16 cellular contexts compared by ENCODE assay signal in genomic region chr2:220279372-220279771, GRCh38.
DNase-seq lines count a peak whose midpoint lies in the region; ATAC-seq and TF ChIP-seq lines count a peak whose summit lies in the region.
"Had no signal": no experiment of that assay in that cellular context is flagged by ENCODE, and none has a peak within 500 bp of the region (broad histone marks: within the 10 kb centered on the region; RNA-seq: fewer than 3 reads in every experiment).

No MANE protein-coding gene starts in this region.

- peak overlapping the region; percentile 62 for H3K4ac ChIP-seq in IMR-90 (ENCODE audit: low read depth, low read length)

- H4K5ac ChIP-seq in IMR-90 (ENCODE audit: low read depth, low read length), result peak overlapping the region; percentile 74; the same call in 1 of the 2 replicates

- no peak overlapping the region for H3K27ac Mint-ChIP-seq in osteocyte (ENCODE audit: unreplicated experiment)
- H3K27ac Mint-ChIP-seq: activated naive CD4-positive, alpha-beta T cell treated with anti-CD3 and anti-CD28 coated beads for 36 hours; stimulated activated memory B cell treated with anti-CD40 and anti-IgM and Interleukin-4, amounts not matched to agents 10 μg/mL and 1 μg/mL and 100 μg/mL, for 72 hours had no signal

- no peaks in the 10 kb centered on the region for H3K79me2 ChIP-seq in mammary epithelial cell (ENCODE audit: insufficient read depth, low read length)

- H2AFZ ChIP-seq in IMR-90 (replicated peaks; ENCODE audit: low read length, poor library complexity) (no peak overlapping the region), mammary epithelial cell (ENCODE audit: low read depth, low read length) (no peak overlapping the region)

- H3K9me3 Mint-ChIP-seq in osteocyte (ENCODE audit: unreplicated experiment), result peaks cover 3% of the 10 kb centered on the region
- H3K9me3 Mint-ChIP-seq: activated naive CD4-positive, alpha-beta T cell treated with anti-CD3 and anti-CD28 coated beads for 36 hours had no signal

- no peaks in the 10 kb centered on the region for H3K79me1 ChIP-seq in IMR-90 (ENCODE audit: low read depth in 1 of 2, low read length in 2 of 2)

- DNase-seq in AG09319 (ENCODE audit: extremely low read depth, low read depth), result peak; percentile 41
- peak; percentile 94 for DNase-seq in IMR-90
- peak; percentile 98 for DNase-seq in mammary epithelial cell
- peak; percentile 66 for DNase-seq in kidney glomerular epithelial cell (lab: John Stamatoyannopoulos, UW)
- DNase-seq in Right ventricle myocardium superior, result no peak
- no peak for DNase-seq in osteocyte (ENCODE audit: extremely low spot score, unreplicated experiment)
- DNase-seq in HuH-7.5 (ENCODE audit: low spot score), result no peak
- DNase-seq: activated naive CD4-positive, alpha-beta T cell treated with anti-CD3 and anti-CD28 coated beads for 36 hours; NCI-H1436 treated with DMSO at 0.1 percent for 48 hours; NCI-H524 treated with DMSO at 0.1 percent for 48 hours; RPMI8226; stimulated activated CD4-positive, alpha-beta T cell treated with anti-CD3 and anti-CD28 coated beads, Interleukin-4, amount 100 ng/mL, for 1 hour had no signal

- CTCF ChIA-PET in IMR-90 (lab: Yijun Ruan, JAX) (no interaction called here), mammary epithelial cell (lab: Charles Lee; ENCODE audit: low non-redundant PET) (no interaction called here)

- peak overlapping the region; percentile 53 for H4K91ac ChIP-seq in IMR-90 (ENCODE audit: insufficient read depth, low read depth, low read length)

- H3K36me3 ChIP-seq in IMR-90 (ENCODE audit: control insufficient read depth, insufficient read depth, low read length) (no peaks in the 10 kb centered on the region), mammary epithelial cell (ENCODE audit: insufficient read depth, low read length) (no peaks in the 10 kb centered on the region)
- H3K36me3 ChIP-seq: vagina had no signal

- peak overlapping the region; percentile 51; the same call in 1 of the 2 replicates for H3K27ac ChIP-seq in IMR-90 (ENCODE audit: insufficient read depth, low read length)
- H3K27ac ChIP-seq in mammary epithelial cell (ENCODE audit: insufficient read depth, low read depth, low read length), result peak overlapping the region; percentile 93
- H3K27ac ChIP-seq: vagina had no signal

- peak overlapping the region; percentile 78 for H2BK20ac ChIP-seq in IMR-90 (ENCODE audit: low read depth, low read length)

- H3K27me3 Mint-ChIP-seq in osteocyte (ENCODE audit: unreplicated experiment), result no peaks in the 10 kb centered on the region

- H2BK120ac ChIP-seq in IMR-90 (ENCODE audit: low read depth, low read length), result peak overlapping the region; percentile 50

- H3K27me3 ChIP-seq in IMR-90 (ENCODE audit: control insufficient read depth, insufficient read depth, low read length) (no peaks in the 10 kb centered on the region), mammary epithelial cell (ENCODE audit: insufficient read depth, low read length) (no peaks in the 10 kb centered on the region)
- H3K27me3 ChIP-seq: vagina had no signal

- dilution Hi-C loops in IMR-90 (cut with HindIII; ENCODE audit: low sequenced_read_pairs, unreplicated experiment) (no loop called here), mammary epithelial cell (cut with HindIII; ENCODE audit: low sequenced_read_pairs) (no loop called here)

- H3K4me3 ChIP-seq in IMR-90 (ENCODE audit: insufficient read depth, low read depth, low read length) (no peak overlapping the region), mammary epithelial cell (replicated peaks in 1 of 3; ENCODE audit: insufficient read depth in 1 of 3, low read depth in 2 of 3, low read length in 3 of 3) (no peak overlapping the region)
- H3K4me3 ChIP-seq: K562, vagina had no signal

- peaks cover 8% of the 10 kb centered on the region for H3K4me1 Mint-ChIP-seq in osteocyte (ENCODE audit: unreplicated experiment)
- H3K4me1 Mint-ChIP-seq: stimulated activated memory B cell treated with anti-CD40 and anti-IgM and Interleukin-4, amounts not matched to agents 10 μg/mL and 1 μg/mL and 100 μg/mL, for 72 hours had no signal

- H2AK5ac ChIP-seq in IMR-90 (ENCODE audit: low read depth, low read length), result no peak overlapping the region

- no peak for TF ChIP-seq RAD21 in IMR-90 (IDR thresholded peaks at IDR 0.05; ENCODE audit: low read length)

- H3K9me3 ChIP-seq in IMR-90 (ENCODE audit: control insufficient read depth, insufficient read depth, low read length) (no peaks in the 10 kb centered on the region), mammary epithelial cell (replicated peaks; ENCODE audit: insufficient read depth, low read length) (no peaks in the 10 kb centered on the region)
- H3K9me3 ChIP-seq: vagina had no signal

- no peak for TF ChIP-seq POLR2A in IMR-90 (IDR thresholded peaks at IDR 0.05; ENCODE audit: low read depth, low read length)

- TF ChIP-seq CTCF in AG09319 (IDR thresholded peaks at IDR 0.05; ENCODE audit: low read depth, low read length) (no peak), IMR-90 (conservative IDR thresholded peaks at IDR 0.05; ENCODE audit: low read depth, low read length) (no peak), mammary epithelial cell (conservative IDR thresholded peaks at IDR 0.05 in 1 of 2, IDR thresholded peaks at IDR 0.05 in 1 of 2; ENCODE audit: extremely low read depth in 1 of 2, insufficient read depth in 1 of 2, low read depth in 1 of 2, low read length in 2 of 2) (no peak), osteocyte (IDR thresholded peaks at IDR 0.05) (no peak)

- peak overlapping the region; percentile 85 for H3K56ac ChIP-seq in IMR-90 (ENCODE audit: extremely low read depth, insufficient read depth, low read length)

- peak overlapping the region; percentile 45 to 83; a peak in 3 of 4 replicates for H4K8ac ChIP-seq in IMR-90 (ENCODE audit: low read depth in 2 of 2, low read length in 2 of 2)

- no peaks in the 10 kb centered on the region for H3K36me3 Mint-ChIP-seq in osteocyte (ENCODE audit: unreplicated experiment)
- H3K36me3 Mint-ChIP-seq: stimulated activated memory B cell treated with anti-CD40 and anti-IgM and Interleukin-4, amounts not matched to agents 10 μg/mL and 1 μg/mL and 100 μg/mL, for 72 hours had no signal

- H3K23ac ChIP-seq in IMR-90 (ENCODE audit: low read depth, low read length), result peak overlapping the region; percentile 31; the same call in 1 of the 2 replicates

- no peak overlapping the region for H2AK9ac ChIP-seq in IMR-90 (replicated peaks; ENCODE audit: low read depth, low read length, poor library complexity)

- H2BK5ac ChIP-seq in IMR-90 (ENCODE audit: low read depth, low read length, poor library complexity, severe bottlenecking), result peak overlapping the region; percentile 100

- H3K9me1 ChIP-seq in IMR-90 (ENCODE audit: insufficient read depth, low read length), result peaks cover 2% of the 10 kb centered on the region

- POLR2A ChIA-PET in IMR-90 (lab: Charles Lee; ENCODE audit: unreplicated experiment), result no interaction called here

- H3K4me3 Mint-ChIP-seq in osteocyte (ENCODE audit: unreplicated experiment), result no peak overlapping the region
- H3K4me3 Mint-ChIP-seq: activated naive CD4-positive, alpha-beta T cell treated with anti-CD3 and anti-CD28 coated beads for 36 hours; stimulated activated memory B cell treated with anti-CD40 and anti-IgM and Interleukin-4, amounts not matched to agents 10 μg/mL and 1 μg/mL and 100 μg/mL, for 72 hours had no signal

- intact Hi-C loops in IMR-90 (cut with micrococcal nuclease) (loop anchor here (5.0 to 10.0 kb wide), 3 partner anchors 52 to 1295 kb away; partner anchors contain the start of gene EPHA4), mammary epithelial cell (cut with micrococcal nuclease) (loop anchor here (1.0 to 10.0 kb wide), 6 partner anchors 54 to 545 kb away; no protein-coding TSS in a partner anchor), Right ventricle myocardium superior (cut with DNase I) (no loop called here)

- H3K9ac ChIP-seq in IMR-90 (ENCODE audit: low read depth, low read length) (no peak overlapping the region; the same call in 1 of the 2 replicates), mammary epithelial cell (ENCODE audit: insufficient read depth, low read length) (peak overlapping the region; percentile 25)

- no TSS peak for BruUV-seq in IMR-90 (replicated peaks; lab: Mats Ljungman, UMichigan)
- BruUV-seq in mammary epithelial cell (replicated peaks; lab: Mats Ljungman, UMichigan), result no TSS peak

- H3K4me2 ChIP-seq in IMR-90 (ENCODE audit: low read depth, low read length) (peak overlapping the region; percentile 55; the same call in 1 of the 2 replicates), mammary epithelial cell (ENCODE audit: insufficient read depth, low read depth, low read length) (peak overlapping the region; percentile 59)

- WGBS in IMR-90 (ENCODE audit: extremely low coverage in 2 of 2, insufficient read length in 1 of 2), 2 experiments, result no CpG with 5 or more reads among the region's 2 CpGs
- WGBS in mammary epithelial cell (ENCODE audit: low coverage, missing lambda C conversion rate), result 0% methylated on average over 2 of the region's 2 CpGs

- ATAC-seq in IMR-90 (ENCODE audit: low read depth), result peak; percentile 68
- no peak for ATAC-seq in Right ventricle myocardium superior (ENCODE audit: poor library complexity)
- no peak for ATAC-seq in HG03342 (IDR thresholded peaks at IDR 0.05; ENCODE audit: unreplicated experiment)
- ATAC-seq: K562; stimulated activated memory B cell treated with anti-CD40 and anti-IgM and Interleukin-4, amounts not matched to agents 10 μg/mL and 1 μg/mL and 100 μg/mL, for 72 hours had no signal

- peak overlapping the region; percentile 93; the same call in 1 of the 2 replicates for H3K18ac ChIP-seq in IMR-90 (ENCODE audit: low read depth, low read length)

- H4K20me1 ChIP-seq in IMR-90 (ENCODE audit: insufficient read depth, low read length), result no peaks in the 10 kb centered on the region
- H4K20me1 ChIP-seq in mammary epithelial cell (ENCODE audit: insufficient read depth, low read length), result no peaks in the 10 kb centered on the region

- peak overlapping the region; percentile 27; the same call in 1 of the 3 replicates for H2BK15ac ChIP-seq in IMR-90 (ENCODE audit: low read depth, low read length)

- in situ Hi-C loops in IMR-90 (cut with MboI; ENCODE audit: low sequenced_read_pairs) (no loop called here), mammary epithelial cell (cut with MboI; ENCODE audit: low sequenced_read_pairs in 2 of 2) (no loop called here)

- peaks cover 23% of the 10 kb centered on the region for H3K4me1 ChIP-seq in IMR-90 (ENCODE audit: control insufficient read depth, insufficient read depth, low read length)
- H3K4me1 ChIP-seq in mammary epithelial cell (ENCODE audit: insufficient read depth, low read length), result peaks cover 51% of the 10 kb centered on the region

- no peak overlapping the region; the same call in 1 of the 2 replicates for H3K14ac ChIP-seq in IMR-90 (replicated peaks; ENCODE audit: low read depth, low read length)

TF ChIP-seq in IMR-90, 13 proteins besides CTCF, POLR2A, EP300 and RAD21 (continues in another document):
- TF ChIP-seq RCOR1 (IDR thresholded peaks at IDR 0.05; ENCODE audit: insufficient replicate concordance, low read length) (no peak), CEBPB (IDR thresholded peaks at IDR 0.05; ENCODE audit: low read depth, low read length) (peak; percentile 70), RFX5 (IDR thresholded peaks at IDR 0.05; ENCODE audit: low read depth, low read length) (no peak)

Comparison
In these comparisons a context has a peak if more than half of its experiments do, and no peak if none do; other contexts are left out.
1. DNase-seq: peak in AG09319 (single experiment), IMR-90 (single experiment), mammary epithelial cell (single experiment) and kidney glomerular epithelial cell (single experiment); none in Right ventricle myocardium superior (single experiment), osteocyte (single experiment) and HuH-7.5 (single experiment).